Comparison of ENCODE assay signal across 11 cellular contexts in genomic region chr6:22956029-22956715, GRCh38.
DNase-seq lines count a peak whose midpoint lies in the region; ATAC-seq lines count a peak whose summit lies in the region.
"Had no signal": no experiment of that assay in that cellular context is flagged by ENCODE, and none has a peak within 500 bp of the region (broad histone marks: within the 10 kb centered on the region; RNA-seq: fewer than 3 reads in every experiment).

No MANE protein-coding gene starts in this region.

- CTCF ChIA-PET in activated CD8-positive, alpha-beta memory T cell treated with anti-CD3 and anti-CD28 coated beads, Interleukin-2, amount 10 ng/mL, durations not matched to agents 7 days and 5 days (lab: Charles Lee) = no interaction called here

- peak overlapping the region; percentile 9 for H2AFZ ChIP-seq in ACC112 (ENCODE audit: low read length, unreplicated experiment)

- no peak overlapping the region for H3K27ac Mint-ChIP-seq in activated CD8-positive, alpha-beta memory T cell treated with anti-CD3 and anti-CD28 coated beads, Interleukin-2, amount 10 ng/mL, durations not matched to agents 7 days and 5 days
- no peak overlapping the region for H3K27ac Mint-ChIP-seq in stimulated activated naive B cell treated with anti-CD40 and anti-IgM and Interleukin-4, amounts not matched to agents 10 μg/mL and 1 μg/mL and 100 μg/mL, for 72 hours

- H3K4me1 Mint-ChIP-seq in activated CD8-positive, alpha-beta memory T cell treated with anti-CD3 and anti-CD28 coated beads, Interleukin-2, amount 10 ng/mL, durations not matched to agents 7 days and 5 days = peaks cover 20% of the 10 kb centered on the region
- H3K4me1 Mint-ChIP-seq in stimulated activated naive B cell treated with anti-CD40 and anti-IgM and Interleukin-4, amounts not matched to agents 10 μg/mL and 1 μg/mL and 100 μg/mL, for 72 hours = peaks cover 15 to 26% of the 10 kb centered on the region in 2 donors

- peaks cover 4% of the 10 kb centered on the region for H3K9me3 Mint-ChIP-seq in activated CD8-positive, alpha-beta memory T cell treated with anti-CD3 and anti-CD28 coated beads, Interleukin-2, amount 10 ng/mL, durations not matched to agents 7 days and 5 days (ENCODE audit: low read depth)
- H3K9me3 Mint-ChIP-seq in stimulated activated naive B cell treated with anti-CD40 and anti-IgM and Interleukin-4, amounts not matched to agents 10 μg/mL and 1 μg/mL and 100 μg/mL, for 72 hours = peaks cover 14 to 16% of the 10 kb centered on the region in 2 donors

- no peaks in the 10 kb centered on the region for H3K79me2 ChIP-seq in ACC112 (ENCODE audit: control insufficient read depth, insufficient read depth, low read length, unreplicated experiment)

- H3K27ac ChIP-seq in ACC112 (ENCODE audit: low read depth, low read length) = no peak overlapping the region

- no peaks in the 10 kb centered on the region for H3K36me3 ChIP-seq in ACC112 (ENCODE audit: insufficient read depth, low read length)
- H3K36me3 ChIP-seq: gastroesophageal sphincter had no signal

- no peak for ATAC-seq in activated CD8-positive, alpha-beta memory T cell treated with anti-CD3 and anti-CD28 coated beads, Interleukin-2, amount 10 ng/mL, durations not matched to agents 7 days and 5 days
- no peak for ATAC-seq in GM21447 (IDR thresholded peaks at IDR 0.05; ENCODE audit: unreplicated experiment)
- ATAC-seq in stimulated activated naive B cell treated with anti-CD40 and anti-IgM and Interleukin-4, amounts not matched to agents 10 μg/mL and 1 μg/mL and 100 μg/mL, for 72 hours (replicated peaks) = no peak
- ATAC-seq: gastroesophageal sphincter had no signal

- in situ Hi-C loops in G401 (cut with HindIII; ENCODE audit: low sequenced_read_pairs) = no loop called here

- H3K36me3 Mint-ChIP-seq in activated CD8-positive, alpha-beta memory T cell treated with anti-CD3 and anti-CD28 coated beads, Interleukin-2, amount 10 ng/mL, durations not matched to agents 7 days and 5 days = no peaks in the 10 kb centered on the region
- peaks cover 4 to 11% of the 10 kb centered on the region in 2 donors for H3K36me3 Mint-ChIP-seq in stimulated activated naive B cell treated with anti-CD40 and anti-IgM and Interleukin-4, amounts not matched to agents 10 μg/mL and 1 μg/mL and 100 μg/mL, for 72 hours
- H3K36me3 Mint-ChIP-seq: immature natural killer cell had no signal

- DNase-seq in G401 (ENCODE audit: low spot score) = peak; percentile 29
- DNase-seq in NCI-H2227 (lab: John Stamatoyannopoulos, UW; ENCODE audit: unreplicated experiment) = peak; percentile 22
- peak; percentile 31 for DNase-seq in kidney glomerular epithelial cell (lab: John Stamatoyannopoulos, UW)
- no peak for DNase-seq in AG20443 (ENCODE audit: low spot score)
- DNase-seq in activated CD8-positive, alpha-beta memory T cell treated with anti-CD3 and anti-CD28 coated beads, Interleukin-2, amount 10 ng/mL, durations not matched to agents 7 days and 5 days = no peak
- DNase-seq in stimulated activated naive B cell treated with anti-CD40 and anti-IgM and Interleukin-4, amounts not matched to agents 10 μg/mL and 1 μg/mL and 100 μg/mL, for 72 hours = no peak
- DNase-seq: activated naive CD4-positive, alpha-beta T cell treated with anti-CD3 and anti-CD28 coated beads, Interleukin-2, amount 50 U/mL, for 16 hours; immature natural killer cell had no signal

- no peaks in the 10 kb centered on the region for H3K27me3 Mint-ChIP-seq in activated CD8-positive, alpha-beta memory T cell treated with anti-CD3 and anti-CD28 coated beads, Interleukin-2, amount 10 ng/mL, durations not matched to agents 7 days and 5 days
- H3K27me3 Mint-ChIP-seq in stimulated activated naive B cell treated with anti-CD40 and anti-IgM and Interleukin-4, amounts not matched to agents 10 μg/mL and 1 μg/mL and 100 μg/mL, for 72 hours = no peaks in the 10 kb centered on the region

- no peak overlapping the region for H3K4me3 Mint-ChIP-seq in activated CD8-positive, alpha-beta memory T cell treated with anti-CD3 and anti-CD28 coated beads, Interleukin-2, amount 10 ng/mL, durations not matched to agents 7 days and 5 days
- no peak overlapping the region for H3K4me3 Mint-ChIP-seq in stimulated activated naive B cell treated with anti-CD40 and anti-IgM and Interleukin-4, amounts not matched to agents 10 μg/mL and 1 μg/mL and 100 μg/mL, for 72 hours

- no peak overlapping the region for H3K4me3 ChIP-seq in ACC112 (ENCODE audit: low read depth, low read length)
- H3K4me3 ChIP-seq: gastroesophageal sphincter had no signal

- H3K4me1 ChIP-seq in ACC112 (ENCODE audit: control insufficient read depth, insufficient read depth, low read length, unreplicated experiment) = no peaks in the 10 kb centered on the region

- H3K27me3 ChIP-seq in ACC112 (ENCODE audit: insufficient read depth, low read length) = no peaks in the 10 kb centered on the region
- H3K27me3 ChIP-seq: gastroesophageal sphincter had no signal

Comparison
In these comparisons a context has a peak if more than half of its experiments do, and no peak if none do; other contexts are left out.
1. DNase-seq: peak in G401 (single experiment), NCI-H2227 (single experiment) and kidney glomerular epithelial cell (single experiment); none in AG20443 (single experiment), activated CD8-positive, alpha-beta memory T cell treated with anti-CD3 and anti-CD28 coated beads, Interleukin-2, amount 10 ng/mL, durations not matched to agents 7 days and 5 days (single experiment) and stimulated activated naive B cell treated with anti-CD40 and anti-IgM and Interleukin-4, amounts not matched to agents 10 μg/mL and 1 μg/mL and 100 μg/mL, for 72 hours (single experiment).